ENCODE assay signal across 8 cellular contexts in the genomic region with DNA sequence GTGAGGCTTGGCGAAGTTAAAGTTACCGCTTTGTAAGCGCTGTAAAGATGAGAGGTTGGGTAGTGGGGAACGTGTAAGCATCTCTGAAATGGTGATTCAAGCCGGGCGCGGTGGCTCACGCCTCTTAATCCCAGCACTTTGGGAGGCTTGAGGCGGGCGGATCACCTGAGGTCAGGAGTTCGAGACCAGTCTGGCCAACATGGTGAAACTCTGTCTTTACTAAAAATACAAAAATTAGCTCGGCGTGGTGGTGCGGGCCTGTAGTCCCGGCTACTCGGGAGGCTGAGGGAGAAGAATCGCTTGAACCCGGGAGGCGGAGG. TPM values are rescaled to one million over a fixed set of nuclear protein-coding genes. Genes with fewer than 3 reads are reported as not detected.
DNase-seq lines count a peak whose midpoint lies in the region; ATAC-seq and TF ChIP-seq lines count a peak whose summit lies in the region.
"Not testable (repeated sequence)": the region's sequence is repeated elsewhere in the genome, so short reads cannot be mapped to it uniquely, and the experiment has no call there.

No MANE protein-coding gene starts in this region.

- H3K27me3 Mint-ChIP-seq in T-cell; activated naive CD8-positive, alpha-beta T cell treated with anti-CD3 and anti-CD28 coated beads, Interleukin-2, amount 10 ng/mL, durations not matched to agents 7 days and 5 days; endodermal cell (ENCODE audit: insufficient read depth); nephron progenitor cell (ENCODE audit: low read depth, poor library complexity); stimulated activated naive CD8-positive, alpha-beta T cell treated with anti-CD3 and anti-CD28 coated beads, Interleukin-15, Interleukin-2, amounts not matched to agents 100 ng/mL and 50 ng/mL, for 24 hours: not testable (repeated sequence)

- H3K4me3 ChIP-seq in BJ (ENCODE audit: low read depth, low read length) (peak overlapping the region; percentile 100), HUES6 (ENCODE audit: low read depth, low read length) (peak overlapping the region; percentile 93), endodermal cell (ENCODE audit: low read length) (peak overlapping the region; percentile 88), iPS-20b (ENCODE audit: low read length) (peak overlapping the region; percentile 100)

- H3K36me3 Mint-ChIP-seq in T-cell (peaks cover 14% of the 10 kb centered on the region), endodermal cell (ENCODE audit: low read depth) (peaks cover 34% of the 10 kb centered on the region), nephron progenitor cell (ENCODE audit: low read depth) (peaks cover 48% of the 10 kb centered on the region)
- peaks cover 12% of the 10 kb centered on the region for H3K36me3 Mint-ChIP-seq in activated naive CD8-positive, alpha-beta T cell treated with anti-CD3 and anti-CD28 coated beads, Interleukin-2, amount 10 ng/mL, durations not matched to agents 7 days and 5 days
- peaks cover 34% of the 10 kb centered on the region for H3K36me3 Mint-ChIP-seq in stimulated activated naive CD8-positive, alpha-beta T cell treated with anti-CD3 and anti-CD28 coated beads, Interleukin-15, Interleukin-2, amounts not matched to agents 100 ng/mL and 50 ng/mL, for 24 hours (ENCODE audit: low read depth)

- ATAC-seq in T-cell (replicated peaks in 1 of 4); activated naive CD8-positive, alpha-beta T cell treated with anti-CD3 and anti-CD28 coated beads, Interleukin-2, amount 10 ng/mL, durations not matched to agents 7 days and 5 days (ENCODE audit: low read depth): not testable (repeated sequence)

- H3K9me3 ChIP-seq in HUES6 (ENCODE audit: control insufficient read depth, insufficient read depth, low read depth, low read length); endodermal cell (ENCODE audit: control insufficient read depth, low read length); iPS-20b (ENCODE audit: insufficient read depth, low read depth, low read length): not testable (repeated sequence)

- H3K4me1 Mint-ChIP-seq in T-cell: peaks cover 24 to 32% (median 31%) of the 10 kb centered on the region in 3 donors
- H3K4me1 Mint-ChIP-seq in activated naive CD8-positive, alpha-beta T cell treated with anti-CD3 and anti-CD28 coated beads, Interleukin-2, amount 10 ng/mL, durations not matched to agents 7 days and 5 days; endodermal cell: not testable (repeated sequence)
- peaks cover 16% of the 10 kb centered on the region for H3K4me1 Mint-ChIP-seq in nephron progenitor cell
- peaks cover 25% of the 10 kb centered on the region for H3K4me1 Mint-ChIP-seq in stimulated activated naive CD8-positive, alpha-beta T cell treated with anti-CD3 and anti-CD28 coated beads, Interleukin-15, Interleukin-2, amounts not matched to agents 100 ng/mL and 50 ng/mL, for 24 hours (ENCODE audit: low read depth)

- TF ChIP-seq CTCF in BJ (IDR thresholded peaks at IDR 0.05; ENCODE audit: insufficient read depth, low read depth, low read length); endodermal cell (conservative IDR thresholded peaks at IDR 0.05); nephron progenitor cell (IDR thresholded peaks at IDR 0.05): not testable (repeated sequence)

- H3K9me3 Mint-ChIP-seq in T-cell; activated naive CD8-positive, alpha-beta T cell treated with anti-CD3 and anti-CD28 coated beads, Interleukin-2, amount 10 ng/mL, durations not matched to agents 7 days and 5 days; endodermal cell; stimulated activated naive CD8-positive, alpha-beta T cell treated with anti-CD3 and anti-CD28 coated beads, Interleukin-15, Interleukin-2, amounts not matched to agents 100 ng/mL and 50 ng/mL, for 24 hours: not testable (repeated sequence)
- H3K9me3 Mint-ChIP-seq in nephron progenitor cell: peaks cover 19% of the 10 kb centered on the region

- peak overlapping the region; percentile 85; the same call in 1 of the 2 replicates for H3K27ac ChIP-seq in HUES6 (ENCODE audit: low read depth, low read length)
- not testable (repeated sequence) for H3K27ac ChIP-seq in endodermal cell (ENCODE audit: low read depth, low read length)
- peak overlapping the region; percentile 78 for H3K27ac ChIP-seq in iPS-20b (ENCODE audit: low read length)

- WGBS in endodermal cell (ENCODE audit: insufficient coverage in 1 of 2, insufficient read length in 1 of 2), 2 experiments: 42 to 52% methylated on average over 13 to 19 of the region's 19 CpGs

- DNase-seq in BJ (ENCODE audit: low read depth); T-cell; activated naive CD8-positive, alpha-beta T cell treated with anti-CD3 and anti-CD28 coated beads, Interleukin-2, amount 10 ng/mL, durations not matched to agents 7 days and 5 days; endodermal cell; nephron progenitor cell: not testable (repeated sequence)

- H3K9ac ChIP-seq in HUES6 (ENCODE audit: low read length) (peak overlapping the region; percentile 96), endodermal cell (ENCODE audit: extremely low read depth, low read length, poor library complexity, severe bottlenecking) (peak overlapping the region; percentile 86), iPS-20b (ENCODE audit: low read depth, low read length) (peak overlapping the region; percentile 99)

- CTCF ChIA-PET in BJ (lab: Yijun Ruan, JAX); T-cell (lab: Charles Lee): not testable (repeated sequence)

- H3K4me1 ChIP-seq in HUES6 (ENCODE audit: control insufficient read depth, insufficient read depth, low read length); endodermal cell (ENCODE audit: control insufficient read depth, insufficient read depth, low read length); iPS-20b (ENCODE audit: insufficient read depth, low read length): not testable (repeated sequence)

- H3K4me3 Mint-ChIP-seq in T-cell (peak overlapping the region; percentile 87 to 91 (median 88)), endodermal cell (peak overlapping the region; percentile 97), nephron progenitor cell (peak overlapping the region; percentile 97)
- peak overlapping the region; percentile 95 for H3K4me3 Mint-ChIP-seq in activated naive CD8-positive, alpha-beta T cell treated with anti-CD3 and anti-CD28 coated beads, Interleukin-2, amount 10 ng/mL, durations not matched to agents 7 days and 5 days
- peak overlapping the region; percentile 96 for H3K4me3 Mint-ChIP-seq in stimulated activated naive CD8-positive, alpha-beta T cell treated with anti-CD3 and anti-CD28 coated beads, Interleukin-15, Interleukin-2, amounts not matched to agents 100 ng/mL and 50 ng/mL, for 24 hours

- H3K36me3 ChIP-seq in BJ (ENCODE audit: control insufficient read depth, insufficient read depth, low read length): not testable (repeated sequence)
- H3K36me3 ChIP-seq in HUES6 (ENCODE audit: control insufficient read depth, insufficient read depth, low read length) (peaks cover 24% of the 10 kb centered on the region), endodermal cell (ENCODE audit: control insufficient read depth, insufficient read depth, low read length) (peaks cover 24% of the 10 kb centered on the region), iPS-20b (ENCODE audit: insufficient read depth, low read depth, low read length) (peaks cover 33% of the 10 kb centered on the region)

- POLR2A ChIA-PET in BJ (lab: Charles Lee); T-cell (lab: Charles Lee); activated naive CD8-positive, alpha-beta T cell treated with anti-CD3 and anti-CD28 coated beads, Interleukin-2, amount 10 ng/mL, durations not matched to agents 7 days and 5 days (lab: Charles Lee): not testable (repeated sequence)

- peak overlapping the region; percentile 79 to 91 for H3K27ac Mint-ChIP-seq in T-cell
- peak overlapping the region; percentile 98 for H3K27ac Mint-ChIP-seq in activated naive CD8-positive, alpha-beta T cell treated with anti-CD3 and anti-CD28 coated beads, Interleukin-2, amount 10 ng/mL, durations not matched to agents 7 days and 5 days
- peak overlapping the region; percentile 99 for H3K27ac Mint-ChIP-seq in endodermal cell
- H3K27ac Mint-ChIP-seq in nephron progenitor cell: peak overlapping the region; percentile 87
- H3K27ac Mint-ChIP-seq in stimulated activated naive CD8-positive, alpha-beta T cell treated with anti-CD3 and anti-CD28 coated beads, Interleukin-15, Interleukin-2, amounts not matched to agents 100 ng/mL and 50 ng/mL, for 24 hours: peak overlapping the region; percentile 96

- not testable (repeated sequence) for H3K27me3 ChIP-seq in BJ (ENCODE audit: control insufficient read depth, insufficient read depth, low read length); HUES6 (ENCODE audit: control insufficient read depth, insufficient read depth, low read length); endodermal cell (ENCODE audit: control insufficient read depth, insufficient read depth, low read length, poor library complexity, severe bottlenecking); iPS-20b (ENCODE audit: insufficient read depth, low read length)

RNA-seq across cellular contexts. Expression of gene MRPS17, which starts 0.6 kb away (rescaled TPM):
- polyA plus RNA-seq in BJ (2011; rRNA removed): 8.5 and 13.6 TPM in 2 replicates
- polyA minus RNA-seq in BJ (2011; rRNA and poly(A)+ RNA removed): 3.4 TPM in 2 replicates
- total RNA-seq in T-cell: 10 to 100 TPM in 4 of 5 donors, 1 to 10 TPM in 1; 7.8 to 12.2 (median 11.1) TPM
- 10 to 100 TPM; 12.3 to 15.3 TPM for total RNA-seq in activated naive CD8-positive, alpha-beta T cell treated with anti-CD3 and anti-CD28 coated beads, Interleukin-2, amount 10 ng/mL, durations not matched to agents 7 days and 5 days
- 10 to 100 TPM; 18.0 to 19.8 TPM for total RNA-seq in endodermal cell
- polyA plus RNA-seq in endodermal cell (2013, experiment 1 of 2): 16.1 TPM
- 13.6 TPM for polyA plus RNA-seq in endodermal cell (2013, experiment 2 of 2)

RNA-seq across cellular contexts. Expression of gene NIPSNAP2, which starts 12.1 kb away (rescaled TPM):
- polyA plus RNA-seq in BJ (2011; rRNA removed): 31.1 and 53.6 TPM in 2 replicates
- polyA minus RNA-seq in BJ (2011; rRNA and poly(A)+ RNA removed): 13.0 and 13.1 TPM in 2 replicates
- total RNA-seq in T-cell: 10 to 100 TPM; 24.1 to 38.6 (median 28.4) TPM
- total RNA-seq in activated naive CD8-positive, alpha-beta T cell treated with anti-CD3 and anti-CD28 coated beads, Interleukin-2, amount 10 ng/mL, durations not matched to agents 7 days and 5 days: 10 to 100 TPM; 29.6 to 32.6 TPM
- total RNA-seq in endodermal cell: 10 to 100 TPM; 37.1 to 62.2 TPM
- polyA plus RNA-seq in endodermal cell (2013, experiment 1 of 2): 75.7 TPM
- polyA plus RNA-seq in endodermal cell (2013, experiment 2 of 2): 82.1 TPM
